Comparison of ENCODE assay signal across 8 cellular contexts in the genomic region with DNA sequence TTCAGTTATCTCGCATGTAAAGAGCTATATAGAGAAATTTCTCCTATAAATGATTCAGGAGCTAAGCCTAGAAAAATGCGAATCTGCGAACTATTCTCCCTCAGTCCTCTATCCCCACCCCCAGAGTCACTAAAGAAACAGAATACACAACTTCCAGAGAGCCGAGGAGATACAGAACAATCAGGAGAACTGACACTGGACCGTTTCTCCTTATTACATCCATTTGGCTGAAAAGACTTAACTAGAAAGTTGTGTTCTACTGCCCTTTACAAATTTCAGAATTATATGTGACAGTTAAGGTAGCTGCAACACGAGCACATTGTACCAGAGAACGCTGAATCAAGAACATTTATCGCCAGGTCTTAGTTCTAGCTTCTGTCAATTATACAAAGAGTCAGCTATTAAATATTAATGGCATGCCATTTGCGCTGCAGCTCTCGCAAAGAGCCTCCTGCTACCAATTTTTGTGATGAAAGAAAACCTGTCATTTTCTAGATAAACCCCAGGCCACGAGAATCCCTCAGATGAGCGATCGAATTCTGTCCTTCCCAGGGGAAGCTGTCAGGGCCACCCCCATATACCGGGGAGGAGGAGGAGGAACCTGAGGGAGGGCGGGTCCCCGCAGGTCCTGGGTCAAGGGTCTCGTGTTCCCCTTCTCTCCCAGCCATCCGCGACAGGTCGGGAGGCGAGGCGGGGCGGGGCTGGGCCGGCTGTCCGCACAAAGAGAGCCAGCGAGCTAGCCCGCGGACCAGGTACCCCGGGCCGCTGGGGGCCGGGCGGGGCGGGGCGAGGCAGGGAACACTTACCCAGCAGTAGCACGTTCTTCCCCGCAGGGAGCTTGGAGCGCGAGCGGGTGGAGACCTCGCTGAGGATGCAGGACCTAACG. TPM values are rescaled to one million over a fixed set of nuclear protein-coding genes. Genes with fewer than 3 reads are reported as not detected.
DNase-seq lines count a peak whose midpoint lies in the region; ATAC-seq and TF ChIP-seq lines count a peak whose summit lies in the region.

No MANE protein-coding gene starts in this region.

- H3K9me3 ChIP-seq in subcutaneous abdominal adipose tissue (ENCODE audit: control insufficient read depth in 5 of 5, low read length in 5 of 5), result no peaks in the 10 kb centered on the region

- H3K4me3 ChIP-seq in AG09309 (ENCODE audit: control insufficient read depth, low read depth, low read length) (peak overlapping the region; percentile 87), subcutaneous abdominal adipose tissue (ENCODE audit: low read depth in 1 of 5, low read length in 5 of 5) (peak overlapping the region; percentile 85 to 94 (median 90))

- peak overlapping the region; percentile 95 for H3K4me3 Mint-ChIP-seq in activated T-helper 17 cell treated with anti-CD3 and anti-CD28 coated beads, Interleukin-2, amount 50 U/mL, for 72 hours
- peak overlapping the region; percentile 89 to 96 (median 96) for H3K4me3 Mint-ChIP-seq in nephron

- no peaks in the 10 kb centered on the region for H3K27me3 Mint-ChIP-seq in activated T-helper 17 cell treated with anti-CD3 and anti-CD28 coated beads, Interleukin-2, amount 50 U/mL, for 72 hours
- no peaks in the 10 kb centered on the region for H3K27me3 Mint-ChIP-seq in nephron (ENCODE audit: low read depth)

- peak overlapping the region; percentile 89 for H3K27ac ChIP-seq in subcutaneous abdominal adipose tissue (ENCODE audit: low read depth, low read length)

- peaks cover 12% of the 10 kb centered on the region for H3K36me3 Mint-ChIP-seq in activated T-helper 17 cell treated with anti-CD3 and anti-CD28 coated beads, Interleukin-2, amount 50 U/mL, for 72 hours (ENCODE audit: low read depth)
- H3K36me3 Mint-ChIP-seq in nephron (ENCODE audit: low read depth), result peaks cover 9% of the 10 kb centered on the region

- H3K36me3 ChIP-seq in subcutaneous abdominal adipose tissue (ENCODE audit: control insufficient read depth in 5 of 5, insufficient read depth in 5 of 5, low read length in 5 of 5), result peaks cover 0 to 5% (median 3%) of the 10 kb centered on the region in 5 donors

- DNase-seq in AG09309 (ENCODE audit: low read depth) (no peak), NCI-H748 (lab: John Stamatoyannopoulos, UW; ENCODE audit: unreplicated experiment) (peak; percentile 82), fibroblast of the conjunctiva (ENCODE audit: low read depth) (peak; percentile 17)

- peak; percentile 30 for ATAC-seq in GM18520 (IDR thresholded peaks at IDR 0.05; ENCODE audit: unreplicated experiment)
- ATAC-seq in HG03060 (IDR thresholded peaks at IDR 0.05; ENCODE audit: low read depth, unreplicated experiment), result peak; percentile 35
- peak; percentile 61 for ATAC-seq in activated T-helper 17 cell treated with anti-CD3 and anti-CD28 coated beads, Interleukin-2, amount 50 U/mL, for 72 hours (replicated peaks)

- H3K27me3 ChIP-seq in subcutaneous abdominal adipose tissue (ENCODE audit: control insufficient read depth in 5 of 5, insufficient read depth in 4 of 5, low read length in 5 of 5), result no peaks in the 10 kb centered on the region

- H3K4me1 Mint-ChIP-seq in activated T-helper 17 cell treated with anti-CD3 and anti-CD28 coated beads, Interleukin-2, amount 50 U/mL, for 72 hours, result peaks cover 9% of the 10 kb centered on the region
- H3K4me1 Mint-ChIP-seq in nephron, result peaks cover 13% of the 10 kb centered on the region

- peak overlapping the region; percentile 17 to 95 (median 92) for H3K9ac ChIP-seq in subcutaneous abdominal adipose tissue (ENCODE audit: low read length in 5 of 5)

- no peaks in the 10 kb centered on the region for H3K9me3 Mint-ChIP-seq in activated T-helper 17 cell treated with anti-CD3 and anti-CD28 coated beads, Interleukin-2, amount 50 U/mL, for 72 hours
- H3K9me3 Mint-ChIP-seq in nephron, result no peaks in the 10 kb centered on the region

- TF ChIP-seq CTCF in AG09309 (IDR thresholded peaks at IDR 0.05; ENCODE audit: control insufficient read depth, insufficient read depth, low read depth, low read length, missing control alignments) (no peak), nephron (IDR thresholded peaks at IDR 0.05; ENCODE audit: unreplicated experiment in 3 of 3) (no peak)

- peaks cover 0 to 20% (median 18%) of the 10 kb centered on the region in 5 donors for H3K4me1 ChIP-seq in subcutaneous abdominal adipose tissue (ENCODE audit: control insufficient read depth in 5 of 5, insufficient read depth in 5 of 5, low read length in 5 of 5)

- H3K27ac Mint-ChIP-seq in activated T-helper 17 cell treated with anti-CD3 and anti-CD28 coated beads, Interleukin-2, amount 50 U/mL, for 72 hours, result peak overlapping the region; percentile 81
- H3K27ac Mint-ChIP-seq in nephron, result peak overlapping the region; percentile 84 to 97 (median 94)

RNA-seq across cellular contexts. Expression of a gene that starts 0.9 kb away (rescaled TPM):
- 10 to 100 TPM; 21.3 to 35.9 TPM for total RNA-seq in activated T-helper 17 cell treated with anti-CD3 and anti-CD28 coated beads, Interleukin-2, amount 50 U/mL, for 72 hours
